17 cellular contexts compared by ENCODE assay signal in the genomic region with DNA sequence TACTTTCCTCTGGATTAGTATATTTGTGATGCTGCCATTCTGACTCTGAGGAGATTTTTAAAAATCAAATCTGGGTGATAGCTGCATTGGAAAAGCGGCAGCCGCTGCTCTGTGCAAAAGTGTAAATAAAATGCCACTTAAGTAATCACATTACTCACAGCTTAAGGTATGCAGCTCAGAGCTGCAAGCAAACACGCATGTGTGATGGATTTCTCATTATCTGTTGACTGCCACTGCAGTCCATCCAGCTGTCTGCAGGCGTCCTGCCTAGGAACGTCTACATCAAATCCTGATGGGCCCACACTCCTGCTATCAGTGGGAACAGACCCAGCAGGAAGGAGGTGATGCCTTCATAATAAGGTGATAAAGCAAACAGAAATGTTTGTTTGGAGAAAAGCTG.
A peak's percentile ranks its signal among the peaks of the same experiment; 100 is the strongest.
DNase-seq lines count a peak whose midpoint lies in the region; ATAC-seq and TF ChIP-seq lines count a peak whose summit lies in the region.
"Had no signal": no experiment of that assay in that cellular context is flagged by ENCODE, and none has a peak within 500 bp of the region (broad histone marks: within the 10 kb centered on the region; RNA-seq: fewer than 3 reads in every experiment).

No MANE protein-coding gene starts in this region.

- CTCF ChIA-PET in naive thymus-derived CD4-positive, alpha-beta T cell (lab: Charles Lee), result no interaction called here

- no peak overlapping the region for H3K27ac Mint-ChIP-seq in naive thymus-derived CD4-positive, alpha-beta T cell
- H3K27ac Mint-ChIP-seq: memory B cell had no signal

- intact Hi-C loops in heart right ventricle (cut with DNase I), result loop anchor here in 1 of 10 donors (10.0 kb wide), 1 partner anchor 207 kb away; no protein-coding TSS in a partner anchor
- intact Hi-C loops in naive thymus-derived CD4-positive, alpha-beta T cell (cut with micrococcal nuclease), result no loop called here

- peaks cover 0 to 13% (median 6%) of the 10 kb centered on the region in 5 donors for H3K27me3 Mint-ChIP-seq in naive thymus-derived CD4-positive, alpha-beta T cell

- H3K27ac ChIP-seq in SJSA1 (no peak overlapping the region), heart right ventricle (peak overlapping the region in 6 of 10 donors; percentile 54 to 82 (median 60))
- H3K27ac ChIP-seq in naive thymus-derived CD4-positive, alpha-beta T cell (ENCODE audit: low read depth, low read length), result no peak overlapping the region
- H3K27ac ChIP-seq: adrenal gland had no signal

- 10 to 18% methylated on average over 5 of the region's 5 CpGs for WGBS in heart right ventricle, 2 donors

- no peaks in the 10 kb centered on the region for H3K9me3 ChIP-seq in SJSA1 (replicated peaks)
- no peaks in the 10 kb centered on the region for H3K9me3 ChIP-seq in heart right ventricle
- no peaks in the 10 kb centered on the region for H3K9me3 ChIP-seq in naive thymus-derived CD4-positive, alpha-beta T cell (ENCODE audit: control insufficient read depth in 2 of 3, low read length in 3 of 3)
- H3K9me3 ChIP-seq: adrenal gland had no signal

- ATAC-seq in heart right ventricle, result peak; percentile 65 to 93 (median 83)
- ATAC-seq in GM21786 (IDR thresholded peaks at IDR 0.05; ENCODE audit: unreplicated experiment), result no peak
- ATAC-seq in naive thymus-derived CD4-positive, alpha-beta T cell, result no peak

- H3K36me3 ChIP-seq in SJSA1 (no peaks in the 10 kb centered on the region), heart right ventricle (no peaks in the 10 kb centered on the region)
- no peaks in the 10 kb centered on the region for H3K36me3 ChIP-seq in naive thymus-derived CD4-positive, alpha-beta T cell (ENCODE audit: control insufficient read depth in 2 of 3, insufficient read depth in 3 of 3, low read length in 3 of 3)
- H3K36me3 ChIP-seq: adrenal gland had no signal

- DNase-seq in A172 (ENCODE audit: low spot score), result peak; percentile 56
- DNase-seq in HCEC 1CT, result peak; percentile 12
- DNase-seq in SJSA1 (ENCODE audit: low read depth in 1 of 2, low spot score in 2 of 2), result peak; percentile 49 to 57
- DNase-seq in heart right ventricle, result no peak
- DNase-seq in stimulated activated CD4-positive, alpha-beta T cell treated with anti-CD3 and anti-CD28 coated beads, Interleukin-2, amount 100 ng/mL, for 48 hours, result no peak
- DNase-seq in Ammon's horn (ENCODE audit: low spot score), result no peak
- DNase-seq in naive thymus-derived CD4-positive, alpha-beta T cell, result no peak
- DNase-seq: activated CD4-positive, alpha-beta T cell treated with anti-CD3 and anti-CD28 coated beads, Interleukin-2, amount 50 U/mL, for 48 hours; adrenal gland; AML-193; dermis blood vessel endothelial cell; DMS153; NCI-H1417 treated with DMSO at 0.1 percent for 48 hours; NCI-H524; nucleus accumbens had no signal

- no peak overlapping the region for H3K4me3 Mint-ChIP-seq in naive thymus-derived CD4-positive, alpha-beta T cell
- H3K4me3 Mint-ChIP-seq: memory B cell had no signal

- no peaks in the 10 kb centered on the region for H3K4me1 Mint-ChIP-seq in naive thymus-derived CD4-positive, alpha-beta T cell
- H3K4me1 Mint-ChIP-seq: memory B cell had no signal

- TF ChIP-seq CTCF in heart right ventricle (IDR thresholded peaks at IDR 0.05), result no peak

- H3K27me3 ChIP-seq in SJSA1 (replicated peaks), result no peaks in the 10 kb centered on the region
- no peaks in the 10 kb centered on the region for H3K27me3 ChIP-seq in heart right ventricle
- H3K27me3 ChIP-seq in naive thymus-derived CD4-positive, alpha-beta T cell (ENCODE audit: control insufficient read depth in 2 of 2, insufficient read depth in 2 of 2, low read length in 2 of 2), result no peaks in the 10 kb centered on the region
- H3K27me3 ChIP-seq: adrenal gland had no signal

- H3K4me1 ChIP-seq in SJSA1 (replicated peaks) (peaks cover 27% of the 10 kb centered on the region), heart right ventricle (peaks cover 0 to 50% (median 16%) of the 10 kb centered on the region in 9 donors)
- H3K4me1 ChIP-seq in naive thymus-derived CD4-positive, alpha-beta T cell (ENCODE audit: control insufficient read depth in 2 of 2, insufficient read depth in 2 of 2, low read length in 2 of 2), result no peaks in the 10 kb centered on the region

- H3K36me3 Mint-ChIP-seq in naive thymus-derived CD4-positive, alpha-beta T cell, result no peaks in the 10 kb centered on the region
- H3K36me3 Mint-ChIP-seq: memory B cell had no signal

- H3K4me3 ChIP-seq in SJSA1 (no peak overlapping the region), heart right ventricle (no peak overlapping the region)
- no peak overlapping the region for H3K4me3 ChIP-seq in naive thymus-derived CD4-positive, alpha-beta T cell (ENCODE audit: low read length)
- H3K4me3 ChIP-seq: adrenal gland had no signal

- H3K9me3 Mint-ChIP-seq in naive thymus-derived CD4-positive, alpha-beta T cell, result no peaks in the 10 kb centered on the region
- H3K9me3 Mint-ChIP-seq: memory B cell had no signal

- POLR2A ChIA-PET in naive thymus-derived CD4-positive, alpha-beta T cell (lab: Charles Lee), result no interaction called here

Comparison
In these comparisons a context has a peak if more than half of its experiments do, and no peak if none do; other contexts are left out.
1. DNase-seq: peak in A172 (single experiment), HCEC 1CT (single experiment) and SJSA1 (2 of 2); none in heart right ventricle (0 of 2), stimulated activated CD4-positive, alpha-beta T cell treated with anti-CD3 and anti-CD28 coated beads, Interleukin-2, amount 100 ng/mL, for 48 hours (0 of 2), Ammon's horn (single experiment) and naive thymus-derived CD4-positive, alpha-beta T cell (0 of 9).
2. H3K27ac ChIP-seq: peak in heart right ventricle (6 of 10); none in SJSA1 (single experiment) and naive thymus-derived CD4-positive, alpha-beta T cell (single experiment).
3. ATAC-seq: peak in heart right ventricle (8 of 8); none in GM21786 (single experiment) and naive thymus-derived CD4-positive, alpha-beta T cell (single experiment).